29 cellular contexts compared by ENCODE assay signal in the genomic region with DNA sequence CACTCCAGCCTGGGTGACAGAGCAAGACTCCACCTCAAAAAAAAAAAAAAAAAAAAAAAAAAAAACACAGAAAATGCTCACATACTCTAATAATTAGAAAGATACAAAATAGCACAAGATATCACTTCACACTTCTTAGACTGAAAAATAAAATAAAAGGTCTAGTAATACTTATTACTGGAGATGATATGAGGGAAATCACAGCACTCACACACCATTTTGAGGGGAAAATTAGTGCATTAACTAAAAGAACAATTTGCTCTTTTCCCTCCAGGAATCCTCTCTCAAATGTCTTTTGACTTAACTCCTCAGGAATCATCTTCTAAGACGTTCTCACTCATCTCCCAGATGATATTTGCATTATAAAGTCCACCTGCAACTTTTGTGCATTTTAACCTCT.
"Had no signal": no experiment of that assay in that cellular context is flagged by ENCODE, and none has a peak within 500 bp of the region (broad histone marks: within the 10 kb centered on the region; RNA-seq: fewer than 3 reads in every experiment).

No MANE protein-coding gene starts in this region.

- H3K4me1 Mint-ChIP-seq: activated CD4-positive, alpha-beta memory T cell treated with anti-CD3 and anti-CD28 coated beads, Interleukin-2, amount 10 ng/mL, durations not matched to agents 7 days and 5 days; activated CD4-positive, alpha-beta T cell treated with anti-CD3 and anti-CD28 coated beads for 36 hours; activated naive CD4-positive, alpha-beta T cell treated with anti-CD3 and anti-CD28 coated beads, Interleukin-2, amount 10 ng/mL, durations not matched to agents 7 days and 5 days; activated naive CD8-positive, alpha-beta T cell treated with anti-CD3 and anti-CD28 coated beads for 36 hours had no signal

- H3K27me3 ChIP-seq: brain microvascular endothelial cell, SJCRH30 had no signal

- H3K36me3 Mint-ChIP-seq: activated naive CD4-positive, alpha-beta T cell treated with anti-CD3 and anti-CD28 coated beads, Interleukin-2, amount 10 ng/mL, durations not matched to agents 7 days and 5 days; activated naive CD8-positive, alpha-beta T cell treated with anti-CD3 and anti-CD28 coated beads for 36 hours had no signal

- ATAC-seq: activated CD4-positive, alpha-beta T cell treated with anti-CD3 and anti-CD28 coated beads for 36 hours; activated T-cell treated with anti-CD3 and anti-CD28 coated beads, Interleukin-2, amount 50 U/mL, for 72 hours; Right ventricle myocardium inferior had no signal

- H3K9me2 ChIP-seq: SK-N-SH had no signal

- H3K4me3 ChIP-seq: SJCRH30 had no signal

- H3K9me3 ChIP-seq: SJCRH30 had no signal

- H3K27ac ChIP-seq: brain microvascular endothelial cell, SJCRH30, WERI-Rb-1 had no signal

- H3K36me3 ChIP-seq: brain microvascular endothelial cell, SJCRH30, WERI-Rb-1 had no signal

- H3K4me3 Mint-ChIP-seq: activated CD4-positive, alpha-beta memory T cell treated with anti-CD3 and anti-CD28 coated beads, Interleukin-2, amount 10 ng/mL, durations not matched to agents 7 days and 5 days; activated CD4-positive, alpha-beta T cell treated with anti-CD3 and anti-CD28 coated beads for 36 hours; activated naive CD4-positive, alpha-beta T cell treated with anti-CD3 and anti-CD28 coated beads, Interleukin-2, amount 10 ng/mL, durations not matched to agents 7 days and 5 days; activated naive CD8-positive, alpha-beta T cell treated with anti-CD3 and anti-CD28 coated beads for 36 hours; activated T-cell treated with anti-CD3 and anti-CD28 coated beads, Interleukin-2, amount 50 U/mL, for 72 hours had no signal

- FAIRE-seq: colon had no signal

- H3K27me3 Mint-ChIP-seq: activated CD4-positive, alpha-beta memory T cell treated with anti-CD3 and anti-CD28 coated beads, Interleukin-2, amount 10 ng/mL, durations not matched to agents 7 days and 5 days; activated CD4-positive, alpha-beta T cell treated with anti-CD3 and anti-CD28 coated beads for 36 hours; activated naive CD4-positive, alpha-beta T cell treated with anti-CD3 and anti-CD28 coated beads, Interleukin-2, amount 10 ng/mL, durations not matched to agents 7 days and 5 days; activated naive CD8-positive, alpha-beta T cell treated with anti-CD3 and anti-CD28 coated beads for 36 hours had no signal

- H3K9ac ChIP-seq: SK-N-SH had no signal

- DNase-seq: activated CD4-positive, alpha-beta memory T cell treated with anti-CD3 and anti-CD28 coated beads, Interleukin-2, amount 10 ng/mL, durations not matched to agents 7 days and 5 days; activated CD4-positive, alpha-beta T cell treated with anti-CD3 and anti-CD28 coated beads for 36 hours; activated CD4-positive, alpha-beta T cell treated with anti-CD3 and anti-CD28 coated beads, Interleukin-2, amount 50 U/mL, for 1 hour; activated gamma-delta T cell treated with Interleukin-2 at 50 U/mL for 16 hours; activated naive CD4-positive, alpha-beta T cell treated with anti-CD3 and anti-CD28 coated beads, Interleukin-2, amount 10 ng/mL, durations not matched to agents 7 days and 5 days; activated naive CD8-positive, alpha-beta T cell treated with anti-CD3 and anti-CD28 coated beads for 36 hours; activated T-cell treated with anti-CD3 and anti-CD28 coated beads for 4 hours; activated T-cell treated with anti-CD3 and anti-CD28 coated beads, Interleukin-2, amount 50 U/mL, for 72 hours; brain microvascular endothelial cell; cerebellar nuclear complex; Kasumi-1; MV-4-11; NCI-H1092 treated with DMSO at 0.1 percent for 48 hours; NCI-H1417 treated with DMSO at 0.1 percent for 48 hours; NCI-H1694; NCI-H2029; NCI-H2107; NCI-H2171 treated with DMSO at 0.1 percent for 48 hours; NCI-H226; NCI-H510A; NCI-H526 treated with DMSO at 0.1 percent for 48 hours; NCI-H82; SJCRH30; SK-N-SH; T-helper 1 cell; WERI-Rb-1 had no signal

- H3K27ac Mint-ChIP-seq: activated CD4-positive, alpha-beta memory T cell treated with anti-CD3 and anti-CD28 coated beads, Interleukin-2, amount 10 ng/mL, durations not matched to agents 7 days and 5 days; activated CD4-positive, alpha-beta T cell treated with anti-CD3 and anti-CD28 coated beads for 36 hours; activated naive CD4-positive, alpha-beta T cell treated with anti-CD3 and anti-CD28 coated beads, Interleukin-2, amount 10 ng/mL, durations not matched to agents 7 days and 5 days; activated naive CD8-positive, alpha-beta T cell treated with anti-CD3 and anti-CD28 coated beads for 36 hours; activated T-cell treated with anti-CD3 and anti-CD28 coated beads, Interleukin-2, amount 50 U/mL, for 72 hours; activated T-helper 2 cell treated with anti-CD3 and anti-CD28 coated beads, Interferon-gamma antibody, Interleukin-2, Interleukin-4, amounts not matched to agents 10 μg/mL and 5 μg/mL and 100 μg/mL, durations not matched to agents 14 hours and 24 hours and 36 hours had no signal
